Comparison of ENCODE assay signal across 25 cellular contexts in the genomic region with DNA sequence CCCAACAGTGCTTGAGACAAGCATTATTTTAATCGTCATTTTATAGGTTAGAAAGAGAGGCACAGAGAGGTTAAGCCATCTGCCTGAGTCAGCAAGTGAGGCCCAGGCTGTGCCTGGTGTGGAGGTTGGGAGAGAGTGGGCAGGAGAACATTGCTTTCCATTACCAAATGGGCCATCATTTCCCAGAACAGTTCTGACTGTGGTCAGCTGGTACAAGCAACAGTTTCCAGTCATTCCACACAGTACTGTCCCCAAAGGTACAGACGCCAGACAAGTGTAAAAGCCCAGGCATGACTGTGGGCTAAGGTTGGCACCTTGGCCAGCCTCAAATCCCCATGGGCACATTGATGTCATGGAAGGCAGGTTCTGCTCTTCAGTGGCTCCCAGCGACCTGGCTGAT.
DNase-seq lines count a peak whose midpoint lies in the region; FAIRE-seq and TF ChIP-seq lines count a peak whose summit lies in the region.
"Had no signal": no experiment of that assay in that cellular context is flagged by ENCODE, and none has a peak within 500 bp of the region (broad histone marks: within the 10 kb centered on the region; RNA-seq: fewer than 3 reads in every experiment).

No MANE protein-coding gene starts in this region.

- H2BK120ac ChIP-seq in mesendoderm (ENCODE audit: low read depth, low read length), result no peak overlapping the region

- no peak overlapping the region for H3K4me3 ChIP-seq in mesendoderm (ENCODE audit: low read length)
- H3K4me3 ChIP-seq in MM.1S (ENCODE audit: low read length), result no peak overlapping the region
- H3K4me3 ChIP-seq: esophagus muscularis mucosa, prostate gland had no signal

- no peaks in the 10 kb centered on the region for H3F3A ChIP-seq in MM.1S (ENCODE audit: insufficient read depth, low read length)

- no peaks in the 10 kb centered on the region for H3K36me3 Mint-ChIP-seq in activated CD4-positive, alpha-beta memory T cell treated with anti-CD3 and anti-CD28 coated beads for 36 hours
- no peaks in the 10 kb centered on the region for H3K36me3 Mint-ChIP-seq in activated CD4-positive, alpha-beta memory T cell treated with anti-CD3 and anti-CD28 coated beads, Interleukin-2, amount 10 ng/mL, durations not matched to agents 7 days and 5 days (ENCODE audit: low read depth)
- H3K36me3 Mint-ChIP-seq: memory B cell had no signal

- TF ChIP-seq CTCF in RWPE1 (conservative IDR thresholded peaks at IDR 0.05; ENCODE audit: low read depth) (no peak), MM.1S (IDR thresholded peaks at IDR 0.05; ENCODE audit: low read length) (no peak)

- peak; percentile 53 for FAIRE-seq in urothelium cell line (lab: Jason Lieb, UNC)
- FAIRE-seq: GM12892 had no signal

- intact Hi-C loops in activated CD4-positive, alpha-beta memory T cell treated with anti-CD3 and anti-CD28 coated beads for 36 hours (cut with micrococcal nuclease), result no loop called here

- peak overlapping the region; percentile 45 for H3K27ac Mint-ChIP-seq in activated CD4-positive, alpha-beta memory T cell treated with anti-CD3 and anti-CD28 coated beads for 36 hours
- H3K27ac Mint-ChIP-seq in activated CD4-positive, alpha-beta memory T cell treated with anti-CD3 and anti-CD28 coated beads, Interleukin-2, amount 10 ng/mL, durations not matched to agents 7 days and 5 days, result no peak overlapping the region
- H3K27ac Mint-ChIP-seq: B cell; dendritic cell treated with granulocyte-macrophage colony-stimulating factor and Interleukin-4, amounts not matched to agents 40 ng/mL and 50 ng/mL, for 4 days; memory B cell had no signal

- no peaks in the 10 kb centered on the region for H3K27me3 Mint-ChIP-seq in activated CD4-positive, alpha-beta memory T cell treated with anti-CD3 and anti-CD28 coated beads for 36 hours
- H3K27me3 Mint-ChIP-seq in activated CD4-positive, alpha-beta memory T cell treated with anti-CD3 and anti-CD28 coated beads, Interleukin-2, amount 10 ng/mL, durations not matched to agents 7 days and 5 days, result no peaks in the 10 kb centered on the region
- H3K27me3 Mint-ChIP-seq: B cell, memory B cell had no signal

- CTCF ChIA-PET in activated CD4-positive, alpha-beta memory T cell treated with anti-CD3 and anti-CD28 coated beads for 36 hours (lab: Charles Lee), result interaction anchor here (0.7 kb wide), 1 partner anchor 358 kb away, joined by 3 read pairs; no protein-coding TSS in a partner anchor
- CTCF ChIA-PET in activated CD4-positive, alpha-beta memory T cell treated with anti-CD3 and anti-CD28 coated beads, Interleukin-2, amount 10 ng/mL, durations not matched to agents 7 days and 5 days (lab: Charles Lee), result no interaction called here
- CTCF ChIA-PET in RWPE1 (lab: Yijun Ruan, JAX), result no interaction called here

- H3K9ac ChIP-seq in mesendoderm (ENCODE audit: low read length) (no peak overlapping the region), MM.1S (ENCODE audit: low read length) (no peak overlapping the region)

- H3K27me3 ChIP-seq in mesendoderm (ENCODE audit: insufficient read depth, low read length, poor library complexity) (no peaks in the 10 kb centered on the region), MM.1S (replicated peaks; ENCODE audit: insufficient read depth, low read length) (no peaks in the 10 kb centered on the region)
- H3K27me3 ChIP-seq: esophagus muscularis mucosa had no signal

- no peak overlapping the region for H3K18ac ChIP-seq in mesendoderm (ENCODE audit: low read length)

- H3K79me2 ChIP-seq in mesendoderm (ENCODE audit: control insufficient read depth, insufficient read depth, low read length), result no peaks in the 10 kb centered on the region
- H3K79me2 ChIP-seq in MM.1S (ENCODE audit: low read length), result no peaks in the 10 kb centered on the region

- peak overlapping the region; percentile 14 for H2BK15ac ChIP-seq in mesendoderm (replicated peaks; ENCODE audit: low read depth)

- no CpG with 5 or more reads among the region's 3 CpGs for WGBS in mesendoderm (ENCODE audit: extremely low coverage, insufficient coverage, low lambda C conversion rate)

- H3K23ac ChIP-seq in mesendoderm (ENCODE audit: low read length), result no peak overlapping the region

- H3K36me3 ChIP-seq in mesendoderm (ENCODE audit: control insufficient read depth, insufficient read depth, low read length), result no peaks in the 10 kb centered on the region
- H3K36me3 ChIP-seq in MM.1S (replicated peaks; ENCODE audit: insufficient read depth, low read length), result no peaks in the 10 kb centered on the region
- H3K36me3 ChIP-seq: neutrophil, prostate gland had no signal

- H2BK5ac ChIP-seq in mesendoderm (ENCODE audit: low read length), result no peak overlapping the region

- H3K4me1 Mint-ChIP-seq in activated CD4-positive, alpha-beta memory T cell treated with anti-CD3 and anti-CD28 coated beads for 36 hours (ENCODE audit: low read depth), result peaks cover 18% of the 10 kb centered on the region
- peaks cover 3% of the 10 kb centered on the region for H3K4me1 Mint-ChIP-seq in activated CD4-positive, alpha-beta memory T cell treated with anti-CD3 and anti-CD28 coated beads, Interleukin-2, amount 10 ng/mL, durations not matched to agents 7 days and 5 days

- no peaks in the 10 kb centered on the region for H4K20me1 ChIP-seq in MM.1S (ENCODE audit: insufficient read depth, low read length)

- no peak overlapping the region for H4K5ac ChIP-seq in mesendoderm (ENCODE audit: low read length)

- POLR2A ChIA-PET in activated CD4-positive, alpha-beta memory T cell treated with anti-CD3 and anti-CD28 coated beads for 36 hours (lab: Charles Lee), result no interaction called here
- POLR2A ChIA-PET in activated CD4-positive, alpha-beta memory T cell treated with anti-CD3 and anti-CD28 coated beads, Interleukin-2, amount 10 ng/mL, durations not matched to agents 7 days and 5 days (lab: Charles Lee), result no interaction called here
- POLR2A ChIA-PET in RWPE1 (lab: Yijun Ruan, JAX; ENCODE audit: low non-redundant PET), result no interaction called here

- no peak overlapping the region for H3K4me3 Mint-ChIP-seq in activated CD4-positive, alpha-beta memory T cell treated with anti-CD3 and anti-CD28 coated beads for 36 hours
- no peak overlapping the region for H3K4me3 Mint-ChIP-seq in activated CD4-positive, alpha-beta memory T cell treated with anti-CD3 and anti-CD28 coated beads, Interleukin-2, amount 10 ng/mL, durations not matched to agents 7 days and 5 days
- H3K4me3 Mint-ChIP-seq: B cell; dendritic cell treated with granulocyte-macrophage colony-stimulating factor and Interleukin-4, amounts not matched to agents 40 ng/mL and 50 ng/mL, for 4 days; memory B cell had no signal

- no peak overlapping the region for H3K4ac ChIP-seq in mesendoderm (ENCODE audit: low read depth, low read length)

- H4K8ac ChIP-seq in mesendoderm (ENCODE audit: low read depth, low read length), result no peak overlapping the region

- H2AK5ac ChIP-seq in mesendoderm (ENCODE audit: low read length), result peak overlapping the region; percentile 48

- no peak overlapping the region for H3K56ac ChIP-seq in mesendoderm (ENCODE audit: low read length)

- H3K4me2 ChIP-seq in mesendoderm (ENCODE audit: low read length), result no peak overlapping the region
- H3K4me2 ChIP-seq in MM.1S (ENCODE audit: low read depth, low read length), result no peak overlapping the region

- no peaks in the 10 kb centered on the region for H3K9me3 ChIP-seq in MM.1S (replicated peaks; ENCODE audit: insufficient read depth, low read length)
- H3K9me3 ChIP-seq: esophagus muscularis mucosa, neutrophil, prostate gland had no signal

- peaks cover 12% of the 10 kb centered on the region for H3K4me1 ChIP-seq in mesendoderm (ENCODE audit: control insufficient read depth, low read depth, low read length)
- H3K4me1 ChIP-seq in MM.1S (ENCODE audit: low read length), result no peaks in the 10 kb centered on the region
- H3K4me1 ChIP-seq: foreskin keratinocyte, prostate gland had no signal

- H3K9me3 Mint-ChIP-seq in activated CD4-positive, alpha-beta memory T cell treated with anti-CD3 and anti-CD28 coated beads for 36 hours, result peaks cover under 1% of the 10 kb centered on the region
- H3K9me3 Mint-ChIP-seq in activated CD4-positive, alpha-beta memory T cell treated with anti-CD3 and anti-CD28 coated beads, Interleukin-2, amount 10 ng/mL, durations not matched to agents 7 days and 5 days, result no peaks in the 10 kb centered on the region
- H3K9me3 Mint-ChIP-seq: dendritic cell treated with granulocyte-macrophage colony-stimulating factor and Interleukin-4, amounts not matched to agents 40 ng/mL and 50 ng/mL, for 4 days; memory B cell had no signal

- no peaks in the 10 kb centered on the region for H3K79me1 ChIP-seq in mesendoderm (ENCODE audit: low read length)

- peak; percentile 58 for DNase-seq in activated CD4-positive, alpha-beta memory T cell treated with anti-CD3 and anti-CD28 coated beads for 36 hours
- DNase-seq in activated CD4-positive, alpha-beta memory T cell treated with anti-CD3 and anti-CD28 coated beads, Interleukin-2, amount 10 ng/mL, durations not matched to agents 7 days and 5 days, result no peak
- peak; percentile 34 for DNase-seq in stimulated activated CD4-positive, alpha-beta T cell treated with anti-CD3 and anti-CD28 coated beads, Interleukin-15, amount 100 ng/mL, for 24 hours
- DNase-seq in stimulated activated CD4-positive, alpha-beta T cell treated with anti-CD3 and anti-CD28 coated beads, Interleukin-4, amount 100 ng/mL, for 1 hour, result no peak
- no peak for DNase-seq in mesendoderm
- DNase-seq in urothelium cell line (ENCODE audit: low spot score), result no peak
- no peak for DNase-seq in RWPE1 (ENCODE audit: low spot score)
- no peak for DNase-seq in MM.1S
- DNase-seq: central memory CD4-positive, alpha-beta T cell; DMS153; foreskin keratinocyte; NCI-H1105 treated with DMSO at 0.1 percent for 48 hours; NCI-H1930; NCI-H524 treated with DMSO at 0.1 percent for 48 hours; NK-92 treated with Interleukin-12 subunit alpha and Interleukin-12 subunit beta, amount 100 ng/mL, for 24 hours; PC-3; SHP77 treated with DMSO at 0.1 percent for 48 hours; T1000 had no signal

- no peaks in the 10 kb centered on the region for H3K9me2 ChIP-seq in MM.1S (replicated peaks; ENCODE audit: insufficient read depth, low read length)

- H3K27ac ChIP-seq in mesendoderm (ENCODE audit: low read depth, low read length) (no peak overlapping the region), RWPE1 (no peak overlapping the region), MM.1S (ENCODE audit: low read length) (no peak overlapping the region)
- H3K27ac ChIP-seq: foreskin keratinocyte, neutrophil, prostate gland had no signal

- no peak overlapping the region for H2AFZ ChIP-seq in MM.1S (ENCODE audit: low read length)

Comparison
In these comparisons a context has a peak if more than half of its experiments do, and no peak if none do; other contexts are left out.
1. DNase-seq: peak in activated CD4-positive, alpha-beta memory T cell treated with anti-CD3 and anti-CD28 coated beads for 36 hours (single experiment) and stimulated activated CD4-positive, alpha-beta T cell treated with anti-CD3 and anti-CD28 coated beads, Interleukin-15, amount 100 ng/mL, for 24 hours (single experiment); none in activated CD4-positive, alpha-beta memory T cell treated with anti-CD3 and anti-CD28 coated beads, Interleukin-2, amount 10 ng/mL, durations not matched to agents 7 days and 5 days (single experiment), stimulated activated CD4-positive, alpha-beta T cell treated with anti-CD3 and anti-CD28 coated beads, Interleukin-4, amount 100 ng/mL, for 1 hour (single experiment), mesendoderm (single experiment), urothelium cell line (single experiment), RWPE1 (single experiment) and MM.1S (single experiment).